8 cellular contexts compared by ENCODE assay signal in the genomic region with DNA sequence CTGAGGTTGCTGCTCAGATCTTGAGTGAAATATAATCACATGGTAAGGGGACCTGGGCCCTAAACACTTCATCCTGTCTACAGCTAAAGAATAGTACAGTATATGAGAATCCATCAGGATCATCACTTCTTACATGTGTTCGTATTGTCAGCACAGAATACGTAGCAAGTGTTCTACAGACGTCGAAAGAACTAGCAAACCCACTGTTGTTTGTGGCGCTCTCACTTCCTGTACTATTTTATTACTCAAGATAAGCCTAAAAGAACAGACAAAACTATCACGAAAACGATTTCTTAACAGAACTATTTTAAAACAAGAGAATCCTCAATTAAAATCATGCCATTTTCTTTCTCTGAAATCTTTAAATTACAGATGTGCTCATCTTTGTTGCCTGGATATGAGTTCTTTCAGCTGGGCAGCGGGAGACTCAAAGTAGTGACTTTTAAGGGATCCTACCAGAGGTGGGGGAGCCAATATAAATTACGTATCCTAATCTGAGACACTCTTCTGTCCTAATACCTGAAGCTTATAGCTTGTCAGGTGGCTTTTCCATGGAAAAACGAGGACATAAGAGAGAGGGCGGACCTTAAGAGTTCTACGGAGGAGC. TPM values are rescaled to one million over a fixed set of nuclear protein-coding genes. Genes with fewer than 3 reads are reported as not detected.
DNase-seq lines count a peak whose midpoint lies in the region; TF ChIP-seq lines count a peak whose summit lies in the region.

No MANE protein-coding gene starts in this region.

- peak overlapping the region; percentile 89 for H3K9ac ChIP-seq in HUES48 (ENCODE audit: low read depth, low read length)

- no peaks in the 10 kb centered on the region for H3K9me3 ChIP-seq in HUES48 (ENCODE audit: control insufficient read depth, insufficient read depth, low read length)

- H3K36me3 Mint-ChIP-seq in progenitor cell of endocrine pancreas (ENCODE audit: insufficient read depth): peaks cover 1% of the 10 kb centered on the region

- peaks cover 14% of the 10 kb centered on the region for H3K4me1 ChIP-seq in HUES48 (ENCODE audit: control insufficient read depth, insufficient read depth, low read length)

- H3K9me3 Mint-ChIP-seq in progenitor cell of endocrine pancreas (ENCODE audit: low read depth): no peaks in the 10 kb centered on the region

- H3K4me1 Mint-ChIP-seq in progenitor cell of endocrine pancreas (ENCODE audit: low read depth): peaks cover 13% of the 10 kb centered on the region

- TF ChIP-seq CTCF in fibroblast of the aortic adventitia (IDR thresholded peaks at IDR 0.05; ENCODE audit: insufficient read depth, low read length) (no peak), progenitor cell of endocrine pancreas (IDR thresholded peaks at IDR 0.05; ENCODE audit: unreplicated experiment) (no peak)

- H3K4me3 ChIP-seq in HUES48 (ENCODE audit: low read depth, low read length) (peak overlapping the region; percentile 95), fibroblast of the aortic adventitia (ENCODE audit: low read depth, low read length) (peak overlapping the region; percentile 100)

- peak overlapping the region; percentile 99 for H3K27ac Mint-ChIP-seq in progenitor cell of endocrine pancreas

- H3K27ac ChIP-seq in HUES48 (ENCODE audit: low read depth, low read length): peak overlapping the region; percentile 98

- no peaks in the 10 kb centered on the region for H3K27me3 Mint-ChIP-seq in progenitor cell of endocrine pancreas

- H3K27me3 ChIP-seq in HUES48 (ENCODE audit: control insufficient read depth, insufficient read depth, low read length): no peaks in the 10 kb centered on the region

- H3K36me3 ChIP-seq in HUES48 (ENCODE audit: control insufficient read depth, insufficient read depth, low read length): peaks cover 29% of the 10 kb centered on the region

- DNase-seq in NCI-H2107 treated with DMSO at 0.1 percent for 48 hours (lab: John Stamatoyannopoulos, UW; ENCODE audit: unreplicated experiment) (peak; percentile 22), NCI-H2107 (lab: John Stamatoyannopoulos, UW) (no peak), fibroblast of the aortic adventitia (ENCODE audit: low read depth) (peak; percentile 39), progenitor cell of endocrine pancreas (ENCODE audit: low spot score, unreplicated experiment) (no peak), dedifferentiated amniotic fluid mesenchymal stem cell (ENCODE audit: extremely low spot score) (no peak), cortex of kidney (lab: John Stamatoyannopoulos, UW) (no peak)
- peak; percentile 21 for DNase-seq in activated CD4-positive, alpha-beta T cell treated with anti-CD3 and anti-CD28 coated beads for 48 hours

- peak overlapping the region; percentile 97 for H3K4me3 Mint-ChIP-seq in progenitor cell of endocrine pancreas (ENCODE audit: low read depth)

RNA-seq across cellular contexts. Expression of a gene that starts 0.7 kb away (rescaled TPM):
- total RNA-seq in fibroblast of the aortic adventitia (ENCODE audit: low replicate concordance) (8.1 and 22.1 TPM in 2 replicates), progenitor cell of endocrine pancreas (21.2 and 26.3 TPM in 2 replicates)

RNA-seq across cellular contexts. Expression of a gene that starts 1.4 kb away (rescaled TPM):
- total RNA-seq in fibroblast of the aortic adventitia (ENCODE audit: low replicate concordance): 79.9 and 281 TPM in 2 replicates
- total RNA-seq in progenitor cell of endocrine pancreas: 125 and 129 TPM in 2 replicates

RNA-seq across cellular contexts. Expression of a gene that starts 56.2 kb away (rescaled TPM):
- total RNA-seq in fibroblast of the aortic adventitia (ENCODE audit: low replicate concordance) (21.4 and 31.5 TPM in 2 replicates), progenitor cell of endocrine pancreas (128 and 137 TPM in 2 replicates)

Comparison
In these comparisons a context has a peak if more than half of its experiments do, and no peak if none do; other contexts are left out.
1. DNase-seq: peak in NCI-H2107 treated with DMSO at 0.1 percent for 48 hours (single experiment), activated CD4-positive, alpha-beta T cell treated with anti-CD3 and anti-CD28 coated beads for 48 hours (single experiment) and fibroblast of the aortic adventitia (single experiment); none in NCI-H2107 (single experiment), progenitor cell of endocrine pancreas (single experiment), dedifferentiated amniotic fluid mesenchymal stem cell (single experiment) and cortex of kidney (single experiment).